ENCODE assay signal across 19 cellular contexts in genomic region chr6:23533311-23533710, GRCh38.
A peak's percentile ranks its signal among the peaks of the same experiment; 100 is the strongest.
DNase-seq lines count a peak whose midpoint lies in the region; ATAC-seq, FAIRE-seq and TF ChIP-seq lines count a peak whose summit lies in the region.
"Had no signal": no experiment of that assay in that cellular context is flagged by ENCODE, and none has a peak within 500 bp of the region (broad histone marks: within the 10 kb centered on the region; RNA-seq: fewer than 3 reads in every experiment).

No MANE protein-coding gene starts in this region.

- BruUV-seq in PC-3 (replicated peaks; lab: Mats Ljungman, UMichigan) = no TSS peak

- TF ChIP-seq CTCF in PC-3 (conservative IDR thresholded peaks at IDR 0.05; ENCODE audit: low read depth, low read length) = no peak
- no peak for TF ChIP-seq CTCF in parathyroid adenoma (IDR thresholded peaks at IDR 0.05)
- no peak for TF ChIP-seq CTCF in kidney (IDR thresholded peaks at IDR 0.05; ENCODE audit: borderline replicate concordance, extremely low read depth, insufficient read depth)
- no peak for TF ChIP-seq CTCF in endodermal cell (conservative IDR thresholded peaks at IDR 0.05)

- H3K9ac ChIP-seq in PC-3 (ENCODE audit: low read length) (no peak overlapping the region), parathyroid adenoma (no peak overlapping the region), kidney (ENCODE audit: low read length in 2 of 2) (no peak overlapping the region), endodermal cell (ENCODE audit: extremely low read depth, low read length, poor library complexity, severe bottlenecking) (no peak overlapping the region)

- H3K4me3 ChIP-seq in PC-3 (ENCODE audit: low read length) (no peak overlapping the region), parathyroid adenoma (ENCODE audit: low read depth, low read length) (no peak overlapping the region), kidney (ENCODE audit: low read length in 2 of 2) (no peak overlapping the region), endodermal cell (ENCODE audit: low read length) (no peak overlapping the region)
- H3K4me3 ChIP-seq: A549, Peyer's patch, SJSA1 had no signal

- H2AFZ ChIP-seq in PC-3 (ENCODE audit: low read length) (no peak overlapping the region), parathyroid adenoma (no peak overlapping the region)

- CTCF ChIA-PET in PC-3 (lab: Charles Lee) = interaction anchor here (0.6 kb wide), 1 partner anchor 183 kb away, joined by 5 read pairs; no protein-coding TSS in a partner anchor

- H3K4me1 Mint-ChIP-seq in endodermal cell = no peaks in the 10 kb centered on the region

- no peaks in the 10 kb centered on the region for H3F3A ChIP-seq in PC-3 (ENCODE audit: low read length, unreplicated experiment)

- intact Hi-C loops in PC-3 (cut with micrococcal nuclease) = no loop called here
- intact Hi-C loops in kidney (cut with DNase I) = no loop called here

- H3K36me3 ChIP-seq in PC-3 (ENCODE audit: low read depth, low read length) (no peaks in the 10 kb centered on the region), parathyroid adenoma (ENCODE audit: control insufficient read depth, insufficient read depth, low read length) (no peaks in the 10 kb centered on the region), kidney (ENCODE audit: control insufficient read depth in 1 of 2, insufficient read depth in 2 of 2, low read length in 2 of 2) (no peaks in the 10 kb centered on the region), endodermal cell (ENCODE audit: control insufficient read depth, insufficient read depth, low read length) (no peaks in the 10 kb centered on the region)
- H3K36me3 ChIP-seq: Peyer's patch, SJSA1 had no signal

- H3K4me1 ChIP-seq in PC-3 (ENCODE audit: insufficient read depth, low read length) = peaks cover 20% of the 10 kb centered on the region; the same call in 1 of the 2 replicates
- peaks cover 21% of the 10 kb centered on the region for H3K4me1 ChIP-seq in parathyroid adenoma
- peaks cover 0 to 3% of the 10 kb centered on the region in 2 donors for H3K4me1 ChIP-seq in kidney (ENCODE audit: control insufficient read depth in 1 of 2, insufficient read depth in 1 of 2, low read depth in 1 of 2, low read length in 2 of 2)
- no peaks in the 10 kb centered on the region for H3K4me1 ChIP-seq in endodermal cell (ENCODE audit: control insufficient read depth, insufficient read depth, low read length)
- H3K4me1 ChIP-seq: A549, Peyer's patch, SJSA1 had no signal

- H4K20me1 ChIP-seq in PC-3 (ENCODE audit: low read length) = no peaks in the 10 kb centered on the region

- H3K4me3 Mint-ChIP-seq in endodermal cell = no peak overlapping the region
- H3K4me3 Mint-ChIP-seq: CD4-positive, alpha-beta T cell; HFFc6 had no signal

- H3K27me3 ChIP-seq in PC-3 (ENCODE audit: low read length) (no peaks in the 10 kb centered on the region), parathyroid adenoma (ENCODE audit: control insufficient read depth, insufficient read depth, low read length) (no peaks in the 10 kb centered on the region), endodermal cell (ENCODE audit: control insufficient read depth, insufficient read depth, low read length, poor library complexity, severe bottlenecking) (no peaks in the 10 kb centered on the region)
- H3K27me3 ChIP-seq: Peyer's patch, SJSA1 had no signal

- no peaks in the 10 kb centered on the region for H3K9me3 ChIP-seq in PC-3 (ENCODE audit: low read length)
- no peaks in the 10 kb centered on the region for H3K9me3 ChIP-seq in parathyroid adenoma (ENCODE audit: control insufficient read depth, low read length)
- H3K9me3 ChIP-seq in kidney (ENCODE audit: control insufficient read depth in 1 of 2, low read length in 2 of 2) = no peaks in the 10 kb centered on the region
- H3K9me3 ChIP-seq in endodermal cell (ENCODE audit: control insufficient read depth, low read length) = no peaks in the 10 kb centered on the region
- H3K9me3 ChIP-seq: A549, Peyer's patch, SJSA1 had no signal

- H3K9me2 ChIP-seq in PC-3 (replicated peaks; ENCODE audit: low read length) = no peaks in the 10 kb centered on the region

- no peak for ATAC-seq in PC-3
- ATAC-seq: A549 had no signal

- no peaks in the 10 kb centered on the region for H3K27me3 Mint-ChIP-seq in endodermal cell (ENCODE audit: insufficient read depth)
- H3K27me3 Mint-ChIP-seq: CD4-positive, alpha-beta T cell had no signal

- DNase-seq in DMS79 (lab: John Stamatoyannopoulos, UW) (peak; percentile 11), NCI-H1092 treated with DMSO at 0.1 percent for 48 hours (lab: John Stamatoyannopoulos, UW) (peak; percentile 56), PC-3 (peak; percentile 20), kidney (no peak), DMS153 (lab: John Stamatoyannopoulos, UW) (no peak), endodermal cell (no peak)
- DNase-seq: CD4-positive, alpha-beta T cell; DMS53; H7; HFFc6; Kasumi-1; MM.1S; NCI-H1694 treated with DMSO at 0.1 percent for 48 hours; NCI-H2171 treated with DMSO at 0.1 percent for 48 hours; NCI-H526 treated with DMSO at 0.1 percent for 48 hours; Peyer's patch had no signal

- H3K9me3 Mint-ChIP-seq in endodermal cell = no peaks in the 10 kb centered on the region

- WGBS in endodermal cell (ENCODE audit: insufficient coverage in 1 of 2, insufficient read length in 1 of 2), 2 experiments = 90 to 95% methylated on average over 2 of the region's 2 CpGs

- H3K36me3 Mint-ChIP-seq in endodermal cell (ENCODE audit: low read depth) = no peaks in the 10 kb centered on the region

- H3K27ac Mint-ChIP-seq in endodermal cell = no peak overlapping the region
- H3K27ac Mint-ChIP-seq: CD4-positive, alpha-beta T cell; HFFc6 had no signal

- POLR2A ChIA-PET in PC-3 (lab: Charles Lee; ENCODE audit: unreplicated experiment) = interaction anchor here (0.6 kb wide), 1 partner anchor 772 kb away, joined by 3 read pairs; no protein-coding TSS in a partner anchor

- H3K79me2 ChIP-seq in PC-3 (ENCODE audit: low read length) (no peaks in the 10 kb centered on the region), parathyroid adenoma (no peaks in the 10 kb centered on the region)

- no peak overlapping the region for H3K27ac ChIP-seq in PC-3 (ENCODE audit: low read length)
- H3K27ac ChIP-seq in parathyroid adenoma = peak overlapping the region; percentile 25
- H3K27ac ChIP-seq in kidney (ENCODE audit: low read depth in 2 of 2, low read length in 2 of 2) = no peak overlapping the region
- no peak overlapping the region for H3K27ac ChIP-seq in endodermal cell (ENCODE audit: low read depth, low read length)
- H3K27ac ChIP-seq: A549, Peyer's patch, SJSA1 had no signal

- no peak overlapping the region for H3K4me2 ChIP-seq in PC-3 (ENCODE audit: low read length)
- H3K4me2 ChIP-seq in parathyroid adenoma (ENCODE audit: low read length) = no peak overlapping the region
- H3K4me2 ChIP-seq: A549 had no signal

- FAIRE-seq in kidney (lab: Jason Lieb, UNC) = no peak
- FAIRE-seq: A549 had no signal

Comparison
In these comparisons a context has a peak if more than half of its experiments do, and no peak if none do; other contexts are left out.
1. DNase-seq: peak in DMS79 (single experiment), NCI-H1092 treated with DMSO at 0.1 percent for 48 hours (single experiment) and PC-3 (single experiment); none in kidney (single experiment), DMS153 (single experiment) and endodermal cell (single experiment).